Comparison of ENCODE assay signal across 1 cellular context in the genomic region with DNA sequence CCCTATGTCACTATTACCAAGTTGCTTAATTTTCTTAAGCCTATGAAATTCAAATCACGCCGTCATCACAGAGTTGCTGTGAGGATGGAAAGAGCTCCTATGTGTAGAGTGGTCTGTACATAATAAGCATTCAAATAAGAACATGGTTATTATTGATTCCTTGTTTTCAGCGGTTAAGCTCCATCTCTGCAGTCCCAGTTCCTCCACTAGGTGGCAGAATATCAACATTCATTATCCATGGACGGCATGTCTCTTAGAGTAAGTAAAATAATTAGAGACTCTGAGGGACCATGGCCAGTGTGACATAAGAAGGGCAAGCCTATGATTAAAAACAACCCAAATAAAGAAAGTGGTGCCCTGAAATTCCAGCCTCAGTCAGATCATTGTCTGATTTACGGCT.
TF ChIP-seq lines count a peak whose summit lies in the region.

No MANE protein-coding gene starts in this region.

TF ChIP-seq in HCT116, 20 proteins besides CTCF, POLR2A, EP300 and RAD21 (continued from another document):
- TF ChIP-seq, protein P1, sequence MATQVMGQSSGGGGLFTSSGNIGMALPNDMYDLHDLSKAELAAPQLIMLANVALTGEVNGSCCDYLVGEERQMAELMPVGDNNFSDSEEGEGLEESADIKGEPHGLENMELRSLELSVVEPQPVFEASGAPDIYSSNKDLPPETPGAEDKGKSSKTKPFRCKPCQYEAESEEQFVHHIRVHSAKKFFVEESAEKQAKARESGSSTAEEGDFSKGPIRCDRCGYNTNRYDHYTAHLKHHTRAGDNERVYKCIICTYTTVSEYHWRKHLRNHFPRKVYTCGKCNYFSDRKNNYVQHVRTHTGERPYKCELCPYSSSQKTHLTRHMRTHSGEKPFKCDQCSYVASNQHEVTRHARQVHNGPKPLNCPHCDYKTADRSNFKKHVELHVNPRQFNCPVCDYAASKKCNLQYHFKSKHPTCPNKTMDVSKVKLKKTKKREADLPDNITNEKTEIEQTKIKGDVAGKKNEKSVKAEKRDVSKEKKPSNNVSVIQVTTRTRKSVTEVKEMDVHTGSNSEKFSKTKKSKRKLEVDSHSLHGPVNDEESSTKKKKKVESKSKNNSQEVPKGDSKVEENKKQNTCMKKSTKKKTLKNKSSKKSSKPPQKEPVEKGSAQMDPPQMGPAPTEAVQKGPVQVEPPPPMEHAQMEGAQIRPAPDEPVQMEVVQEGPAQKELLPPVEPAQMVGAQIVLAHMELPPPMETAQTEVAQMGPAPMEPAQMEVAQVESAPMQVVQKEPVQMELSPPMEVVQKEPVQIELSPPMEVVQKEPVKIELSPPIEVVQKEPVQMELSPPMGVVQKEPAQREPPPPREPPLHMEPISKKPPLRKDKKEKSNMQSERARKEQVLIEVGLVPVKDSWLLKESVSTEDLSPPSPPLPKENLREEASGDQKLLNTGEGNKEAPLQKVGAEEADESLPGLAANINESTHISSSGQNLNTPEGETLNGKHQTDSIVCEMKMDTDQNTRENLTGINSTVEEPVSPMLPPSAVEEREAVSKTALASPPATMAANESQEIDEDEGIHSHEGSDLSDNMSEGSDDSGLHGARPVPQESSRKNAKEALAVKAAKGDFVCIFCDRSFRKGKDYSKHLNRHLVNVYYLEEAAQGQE (IDR thresholded peaks at IDR 0.05; ENCODE audit: low read depth): no peak
- no peak for TF ChIP-seq FOSL1 (IDR thresholded peaks at IDR 0.05; ENCODE audit: low read depth)
- TF ChIP-seq ZBTB33 (IDR thresholded peaks at IDR 0.05; ENCODE audit: extremely low read depth, insufficient replicate concordance, low read length): no peak
- TF ChIP-seq, protein P2, sequence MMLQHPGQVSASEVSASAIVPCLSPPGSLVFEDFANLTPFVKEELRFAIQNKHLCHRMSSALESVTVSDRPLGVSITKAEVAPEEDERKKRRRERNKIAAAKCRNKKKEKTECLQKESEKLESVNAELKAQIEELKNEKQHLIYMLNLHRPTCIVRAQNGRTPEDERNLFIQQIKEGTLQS (IDR thresholded peaks at IDR 0.05): no peak
